Comparison of ENCODE assay signal across 8 cellular contexts in the genomic region with DNA sequence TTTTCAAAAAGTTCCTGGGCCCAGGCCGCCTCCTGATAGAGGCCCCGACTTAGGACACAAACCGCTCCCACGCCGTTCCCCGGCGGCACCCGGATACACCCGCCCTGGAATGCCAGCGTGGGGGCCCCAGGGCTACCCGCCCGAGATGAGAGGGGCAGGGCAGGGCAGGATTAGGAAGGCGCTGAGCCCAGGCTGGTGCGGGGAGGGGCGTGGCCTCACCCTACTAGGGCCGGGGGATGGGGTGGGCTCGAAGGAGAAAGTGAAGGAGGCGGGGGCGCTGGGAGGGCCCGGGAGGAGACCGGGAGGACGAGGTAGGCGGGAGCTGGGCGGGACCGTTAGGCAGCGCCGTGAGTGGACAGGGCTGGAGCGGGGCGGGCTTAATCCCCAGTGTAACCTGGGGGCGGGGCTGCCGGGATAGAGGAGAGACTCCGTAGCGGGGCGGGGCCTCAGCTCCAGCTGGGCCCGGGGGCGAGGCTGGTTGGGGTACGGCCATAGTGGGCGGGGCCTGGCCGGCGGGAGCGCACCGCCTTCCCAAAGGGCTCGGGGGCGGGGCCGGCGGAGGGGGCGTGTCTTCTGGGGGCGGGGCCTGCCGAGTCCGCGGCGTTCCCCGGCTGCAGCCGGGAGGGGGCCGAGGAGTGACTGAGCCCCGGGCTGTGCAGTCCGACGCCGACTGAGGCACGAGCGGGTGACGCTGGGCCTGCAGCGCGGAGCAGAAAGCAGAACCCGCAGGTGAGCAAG. TPM values are rescaled to one million over a fixed set of nuclear protein-coding genes. Genes with fewer than 3 reads are reported as not detected.
DNase-seq lines count a peak whose midpoint lies in the region; ATAC-seq, FAIRE-seq and TF ChIP-seq lines count a peak whose summit lies in the region.

A gene with protein sequence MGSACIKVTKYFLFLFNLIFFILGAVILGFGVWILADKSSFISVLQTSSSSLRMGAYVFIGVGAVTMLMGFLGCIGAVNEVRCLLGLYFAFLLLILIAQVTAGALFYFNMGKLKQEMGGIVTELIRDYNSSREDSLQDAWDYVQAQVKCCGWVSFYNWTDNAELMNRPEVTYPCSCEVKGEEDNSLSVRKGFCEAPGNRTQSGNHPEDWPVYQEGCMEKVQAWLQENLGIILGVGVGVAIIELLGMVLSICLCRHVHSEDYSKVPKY (plus strand): TSS at position 656 of the 738 bp plus-strand sequence. CDS start 29,000 bp downstream, outside the sequence.

- peak; percentile 98 for DNase-seq in AG08396 (ENCODE audit: low spot score)
- DNase-seq in NCI-H2227 (lab: John Stamatoyannopoulos, UW; ENCODE audit: unreplicated experiment) = peak; percentile 99
- peak; percentile 90 for DNase-seq in bronchial epithelial cell (ENCODE audit: low read depth)
- peak; percentile 97 for DNase-seq in iPS-NIHi7 (ENCODE audit: extremely low spot score)
- DNase-seq in smooth muscle cell of the brain vasculature (ENCODE audit: low read depth, low spot score) = peak; percentile 96

- peak within 1 kb of the TSS; percentile 73 for H3K4me3 ChIP-seq in WI38 (ENCODE audit: low read depth, low read length)
- peak within 1 kb of the TSS; percentile 71 for H3K4me3 ChIP-seq in bronchial epithelial cell (ENCODE audit: low read depth, low read length)

- no peaks in the 10 kb centered on the region for H3K27me3 ChIP-seq in bronchial epithelial cell (ENCODE audit: control insufficient read depth, insufficient read depth, low read length)

- peaks cover 1% of the 10 kb centered on the region for H3K36me3 ChIP-seq in bronchial epithelial cell (ENCODE audit: control insufficient read depth, insufficient read depth, low read length)

- peak; percentile 76 for ATAC-seq in GM18907 (IDR thresholded peaks at IDR 0.05; ENCODE audit: unreplicated experiment)
- ATAC-seq in HG03159 (IDR thresholded peaks at IDR 0.05; ENCODE audit: unreplicated experiment) = peak; percentile 72

- FAIRE-seq in bronchial epithelial cell (lab: Jason Lieb, UNC) = no peak

- TF ChIP-seq CTCF in WI38 (IDR thresholded peaks at IDR 0.05; ENCODE audit: low read depth, low read length) (no peak), bronchial epithelial cell (IDR thresholded peaks at IDR 0.05; ENCODE audit: insufficient read depth, low read length, severe bottlenecking) (peak; percentile 42)

RNA-seq across cellular contexts. Expression of the gene that starts here (rescaled TPM):
- total RNA-seq in bronchial epithelial cell = 48.7 and 84.9 TPM in 2 replicates

Comparison
In these comparisons a context has a peak if more than half of its experiments do, and no peak if none do; other contexts are left out.
1. Peak in every context shown above with its lines: DNase-seq, ATAC-seq and H3K4me3 ChIP-seq.